Comparison of ENCODE assay signal across 18 cellular contexts in genomic region chr4:112848931-112849330, GRCh38.
"Had no signal": no experiment of that assay in that cellular context is flagged by ENCODE, and none has a peak within 500 bp of the region (broad histone marks: within the 10 kb centered on the region; RNA-seq: fewer than 3 reads in every experiment).

No MANE protein-coding gene starts in this region.

- H3K27me3 ChIP-seq: adrenal gland, ascending aorta, foreskin keratinocyte, hepatocyte, upper lobe of left lung had no signal

- DNase-seq: activated CD8-positive, alpha-beta memory T cell treated with anti-CD3 and anti-CD28 coated beads for 24 hours; activated CD8-positive, alpha-beta memory T cell treated with anti-CD3 and anti-CD28 coated beads, Interleukin-2, amount 50 U/mL, for 4 hours; activated T-cell treated with anti-CD3 and anti-CD28 coated beads, Interleukin-2, amount 50 U/mL, for 24 hours; adrenal gland; cerebellar nuclear complex; immature natural killer cell; left ventricle myocardium inferior; mammary epithelial cell; natural killer cell; stimulated activated CD4-positive, alpha-beta T cell treated with anti-CD3 and anti-CD28 coated beads, Interleukin-4, amount 100 ng/mL, for 24 hours; stimulated activated naive CD4-positive, alpha-beta T cell treated with Interleukin-2 at 50 U/mL for 16 hours; T-helper 9 cell; upper lobe of left lung had no signal

- H3K9me3 ChIP-seq: adrenal gland, ascending aorta, left ventricle myocardium inferior, upper lobe of left lung had no signal

- H3K36me3 ChIP-seq: adrenal gland, ascending aorta, left ventricle myocardium inferior, upper lobe of left lung had no signal

- H3K4me3 ChIP-seq: adrenal gland, ascending aorta, hepatocyte, left ventricle myocardium inferior, upper lobe of left lung had no signal

- H3K4me1 ChIP-seq: adrenal gland, foreskin keratinocyte, upper lobe of left lung had no signal

- ATAC-seq: activated naive CD4-positive, alpha-beta T cell treated with anti-CD3 and anti-CD28 coated beads, Interleukin-2, amount 50 U/mL, for 72 hours; activated T-helper 17 cell treated with anti-CD3 and anti-CD28 coated beads, Interleukin-2, amount 50 U/mL, for 72 hours; foreskin keratinocyte; natural killer cell had no signal

- H3K27ac ChIP-seq: adrenal gland, foreskin keratinocyte, hepatocyte, left ventricle myocardium inferior, upper lobe of left lung had no signal
